ENCODE assay signal across 1 cellular context in the genomic region with DNA sequence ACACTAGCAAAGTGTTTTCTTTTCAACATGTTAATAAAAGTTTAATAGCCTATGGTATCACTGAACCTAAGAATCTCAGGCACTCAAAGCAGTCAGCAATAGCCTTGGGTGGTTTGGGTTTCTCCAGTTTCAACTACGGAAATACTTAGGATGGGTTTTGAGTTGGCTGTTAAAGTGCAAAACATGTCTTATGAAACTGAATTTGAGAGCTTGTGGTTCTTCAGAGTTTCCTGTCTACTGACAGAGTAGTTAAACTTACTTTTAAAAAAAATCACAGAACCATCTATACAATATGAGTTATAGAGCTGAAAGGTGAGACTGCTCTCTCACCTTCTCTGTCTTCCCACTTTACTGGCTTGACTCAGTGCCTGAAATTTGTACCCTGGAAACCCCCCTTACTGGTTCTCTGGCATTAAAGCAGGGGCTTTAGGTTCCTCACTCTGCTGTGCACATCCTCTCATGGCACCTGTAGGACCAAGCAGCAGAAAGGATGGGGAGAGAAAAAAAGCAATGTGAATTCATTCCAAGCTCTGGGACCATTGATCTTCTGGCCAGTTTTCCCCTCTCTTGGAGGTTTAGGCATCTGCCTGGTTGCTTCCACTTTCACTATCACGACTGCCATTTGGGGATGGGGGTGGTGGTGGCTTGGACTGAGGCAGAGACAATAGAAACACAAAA.
TF ChIP-seq lines count a peak whose summit lies in the region.

No MANE protein-coding gene starts in this region.

TF ChIP-seq in WTC11, 78 proteins besides CTCF, POLR2A, EP300 and RAD21 (continued from another document):
- TF ChIP-seq, protein P1, sequence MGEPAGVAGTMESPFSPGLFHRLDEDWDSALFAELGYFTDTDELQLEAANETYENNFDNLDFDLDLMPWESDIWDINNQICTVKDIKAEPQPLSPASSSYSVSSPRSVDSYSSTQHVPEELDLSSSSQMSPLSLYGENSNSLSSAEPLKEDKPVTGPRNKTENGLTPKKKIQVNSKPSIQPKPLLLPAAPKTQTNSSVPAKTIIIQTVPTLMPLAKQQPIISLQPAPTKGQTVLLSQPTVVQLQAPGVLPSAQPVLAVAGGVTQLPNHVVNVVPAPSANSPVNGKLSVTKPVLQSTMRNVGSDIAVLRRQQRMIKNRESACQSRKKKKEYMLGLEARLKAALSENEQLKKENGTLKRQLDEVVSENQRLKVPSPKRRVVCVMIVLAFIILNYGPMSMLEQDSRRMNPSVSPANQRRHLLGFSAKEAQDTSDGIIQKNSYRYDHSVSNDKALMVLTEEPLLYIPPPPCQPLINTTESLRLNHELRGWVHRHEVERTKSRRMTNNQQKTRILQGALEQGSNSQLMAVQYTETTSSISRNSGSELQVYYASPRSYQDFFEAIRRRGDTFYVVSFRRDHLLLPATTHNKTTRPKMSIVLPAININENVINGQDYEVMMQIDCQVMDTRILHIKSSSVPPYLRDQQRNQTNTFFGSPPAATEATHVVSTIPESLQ (CRISPR knock-in tag; IDR thresholded peaks at IDR 0.05), result no peak
- TF ChIP-seq HMGA2 (CRISPR knock-in tag; IDR thresholded peaks at IDR 0.05), result no peak
- TF ChIP-seq JUN (CRISPR knock-in tag; IDR thresholded peaks at IDR 0.05), result no peak
- TF ChIP-seq, protein P2, sequence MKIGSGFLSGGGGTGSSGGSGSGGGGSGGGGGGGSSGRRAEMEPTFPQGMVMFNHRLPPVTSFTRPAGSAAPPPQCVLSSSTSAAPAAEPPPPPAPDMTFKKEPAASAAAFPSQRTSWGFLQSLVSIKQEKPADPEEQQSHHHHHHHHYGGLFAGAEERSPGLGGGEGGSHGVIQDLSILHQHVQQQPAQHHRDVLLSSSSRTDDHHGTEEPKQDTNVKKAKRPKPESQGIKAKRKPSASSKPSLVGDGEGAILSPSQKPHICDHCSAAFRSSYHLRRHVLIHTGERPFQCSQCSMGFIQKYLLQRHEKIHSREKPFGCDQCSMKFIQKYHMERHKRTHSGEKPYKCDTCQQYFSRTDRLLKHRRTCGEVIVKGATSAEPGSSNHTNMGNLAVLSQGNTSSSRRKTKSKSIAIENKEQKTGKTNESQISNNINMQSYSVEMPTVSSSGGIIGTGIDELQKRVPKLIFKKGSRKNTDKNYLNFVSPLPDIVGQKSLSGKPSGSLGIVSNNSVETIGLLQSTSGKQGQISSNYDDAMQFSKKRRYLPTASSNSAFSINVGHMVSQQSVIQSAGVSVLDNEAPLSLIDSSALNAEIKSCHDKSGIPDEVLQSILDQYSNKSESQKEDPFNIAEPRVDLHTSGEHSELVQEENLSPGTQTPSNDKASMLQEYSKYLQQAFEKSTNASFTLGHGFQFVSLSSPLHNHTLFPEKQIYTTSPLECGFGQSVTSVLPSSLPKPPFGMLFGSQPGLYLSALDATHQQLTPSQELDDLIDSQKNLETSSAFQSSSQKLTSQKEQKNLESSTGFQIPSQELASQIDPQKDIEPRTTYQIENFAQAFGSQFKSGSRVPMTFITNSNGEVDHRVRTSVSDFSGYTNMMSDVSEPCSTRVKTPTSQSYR (CRISPR knock-in tag; IDR thresholded peaks at IDR 0.05), result no peak
- TF ChIP-seq, protein P3, sequence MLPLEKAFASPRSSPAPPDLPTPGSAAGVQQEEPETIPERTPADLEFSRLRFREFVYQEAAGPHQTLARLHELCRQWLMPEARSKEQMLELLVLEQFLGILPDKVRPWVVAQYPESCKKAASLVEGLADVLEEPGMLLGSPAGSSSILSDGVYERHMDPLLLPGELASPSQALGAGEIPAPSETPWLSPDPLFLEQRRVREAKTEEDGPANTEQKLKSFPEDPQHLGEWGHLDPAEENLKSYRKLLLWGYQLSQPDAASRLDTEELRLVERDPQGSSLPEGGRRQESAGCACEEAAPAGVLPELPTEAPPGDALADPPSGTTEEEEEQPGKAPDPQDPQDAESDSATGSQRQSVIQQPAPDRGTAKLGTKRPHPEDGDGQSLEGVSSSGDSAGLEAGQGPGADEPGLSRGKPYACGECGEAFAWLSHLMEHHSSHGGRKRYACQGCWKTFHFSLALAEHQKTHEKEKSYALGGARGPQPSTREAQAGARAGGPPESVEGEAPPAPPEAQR (CRISPR knock-in tag; IDR thresholded peaks at IDR 0.05), result no peak
